Comparison of ENCODE assay signal across 7 cellular contexts in the genomic region with DNA sequence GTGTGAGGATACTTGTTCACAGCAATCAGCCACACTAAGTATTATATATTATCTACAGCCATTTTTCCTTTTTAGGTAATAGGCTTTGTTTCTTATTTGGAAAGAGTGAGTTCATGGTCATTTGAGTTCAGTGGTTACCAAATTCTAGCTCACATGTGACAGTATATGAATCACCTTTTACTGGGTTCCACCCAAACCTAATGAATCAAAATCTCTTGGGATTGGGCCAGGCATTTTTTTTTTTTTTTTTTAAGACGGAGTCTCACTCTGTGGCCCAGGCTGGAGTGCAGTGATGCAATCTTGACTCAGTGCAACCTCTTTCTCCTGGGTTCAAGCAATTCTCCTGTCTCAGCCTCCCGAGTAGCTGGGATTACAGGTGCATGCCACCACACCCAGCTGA. TPM values are rescaled to one million over a fixed set of nuclear protein-coding genes. Genes with fewer than 3 reads are reported as not detected.
A peak's percentile ranks its signal among the peaks of the same experiment; 100 is the strongest.
DNase-seq lines count a peak whose midpoint lies in the region; ATAC-seq and TF ChIP-seq lines count a peak whose summit lies in the region.
"Not testable (repeated sequence)": the region's sequence is repeated elsewhere in the genome, so short reads cannot be mapped to it uniquely, and the experiment has no call there.

No MANE protein-coding gene starts in this region.

- H3K27me3 ChIP-seq in psoas muscle (ENCODE audit: insufficient read depth in 3 of 3, low read length in 2 of 3) = not testable (repeated sequence)

- H3K36me3 ChIP-seq in psoas muscle (ENCODE audit: insufficient read depth in 1 of 2, low read depth in 1 of 2) = peaks cover 20 to 95% of the 10 kb centered on the region in 2 donors

- not testable (repeated sequence) for H3K9me3 ChIP-seq in psoas muscle

- in situ Hi-C loops in astrocyte of the cerebellum (cut with HindIII; ENCODE audit: low sequenced_read_pairs) = not testable (repeated sequence)

- not testable (repeated sequence) for H3K4me3 ChIP-seq in astrocyte of the cerebellum (ENCODE audit: low read depth, low read length); epithelial cell of proximal tubule (ENCODE audit: low read depth, low read length); psoas muscle

- TF ChIP-seq CTCF in astrocyte of the cerebellum (IDR thresholded peaks at IDR 0.05; ENCODE audit: low read depth, low read length, missing control alignments); epithelial cell of proximal tubule (conservative IDR thresholded peaks at IDR 0.05; ENCODE audit: low read depth, low read length); psoas muscle (IDR thresholded peaks at IDR 0.05): not testable (repeated sequence)

- peak; percentile 63 to 85 (median 78) for ATAC-seq in psoas muscle

- H3K27ac ChIP-seq in psoas muscle = not testable (repeated sequence)

- intact Hi-C loops in psoas muscle (cut with DNase I) = not testable (repeated sequence)

- H3K4me1 ChIP-seq in psoas muscle = not testable (repeated sequence)

- DNase-seq in EH (ENCODE audit: low read depth) (peak; percentile 84), HT1080 (ENCODE audit: low read depth) (peak; percentile 89), RPMI7951 (ENCODE audit: low read depth) (peak; percentile 86), astrocyte of the cerebellum (ENCODE audit: low read depth) (peak; percentile 74), epithelial cell of proximal tubule (ENCODE audit: low read depth) (peak; percentile 63), hepatic stellate cell (ENCODE audit: low spot score) (peak; percentile 57)
- DNase-seq in psoas muscle = not testable (repeated sequence)

- WGBS in psoas muscle, 3 donors = 55 to 72% (median 66%) methylated on average over 2 of the region's 2 CpGs

RNA-seq across cellular contexts. Expression of a gene that starts 27.8 kb away (rescaled TPM):
- 165 and 185 TPM in 2 replicates for total RNA-seq in HT1080 (2014; rRNA removed; shearing (Covaris generic))
- 163 and 164 TPM in 2 replicates for polyA plus RNA-seq in HT1080 (2015; cell fraction: cytosol; rRNA removed)
- 226 and 264 TPM in 2 replicates for polyA plus RNA-seq in HT1080 (2015; cell fraction: nucleus; rRNA removed)
- 100 and 109 TPM in 2 replicates for total RNA-seq in RPMI7951 (2014; rRNA removed; shearing (Covaris generic))
- total RNA-seq in epithelial cell of proximal tubule (90.9 and 169 TPM in 2 replicates), psoas muscle (10 to 100 TPM; 36.9 to 90.2 (median 72.4) TPM)
- 100 to 1,000 TPM in 1 of 3 donors, 10 to 100 TPM in 2; 43.0 to 114 (median 90.9) TPM for polyA plus RNA-seq in psoas muscle

RNA-seq across cellular contexts. Expression of a gene that starts 28.1 kb away (rescaled TPM):
- total RNA-seq in HT1080 (2014; rRNA removed; shearing (Covaris generic)) = 16.8 TPM in 2 replicates
- polyA plus RNA-seq in HT1080 (2015; cell fraction: cytosol; rRNA removed) = 16.4 and 18.4 TPM in 2 replicates
- polyA plus RNA-seq in HT1080 (2015; cell fraction: nucleus; rRNA removed) = 53.0 and 72.8 TPM in 2 replicates
- total RNA-seq in RPMI7951 (2014; rRNA removed; shearing (Covaris generic)) = 24.4 and 25.0 TPM in 2 replicates
- total RNA-seq in epithelial cell of proximal tubule (14.3 and 26.6 TPM in 2 replicates), psoas muscle (10 to 100 TPM in 3 of 4 donors, 1 to 10 TPM in 1; 9.7 to 18.1 (median 12.9) TPM)
- 1 to 10 TPM; 3.9 to 7.7 (median 4.5) TPM for polyA plus RNA-seq in psoas muscle
